29 cellular contexts compared by ENCODE assay signal in genomic region chr3:177471733-177472480, GRCh38.
"Had no signal": no experiment of that assay in that cellular context is flagged by ENCODE, and none has a peak within 500 bp of the region (broad histone marks: within the 10 kb centered on the region; RNA-seq: fewer than 3 reads in every experiment).

No MANE protein-coding gene starts in this region.

- DNase-seq: activated B cell treated with CpG ODN at 0.5 μM for 24 hours; activated CD4-positive, alpha-beta T cell treated with anti-CD3 and anti-CD28 coated beads, Interleukin-2, amount 50 U/mL, for 1 hour; activated CD8-positive, alpha-beta T cell treated with anti-CD3 and anti-CD28 coated beads for 36 hours; activated effector memory CD4-positive, alpha-beta T cell treated with Interleukin-2 at 50 U/mL for 16 hours; activated naive CD4-positive, alpha-beta T cell treated with anti-CD3 and anti-CD28 coated beads for 36 hours; activated naive CD8-positive, alpha-beta T cell treated with anti-CD3 and anti-CD28 coated beads for 36 hours; activated T-cell treated with anti-CD3 and anti-CD28 coated beads for 4 hours; adrenal gland; brain microvascular endothelial cell; effector CD4-positive, alpha-beta T cell; foreskin keratinocyte; islet precursor cell; left cardiac atrium; left ventricle myocardium superior; mucosa of descending colon; ovary; stimulated activated CD4-positive, alpha-beta T cell treated with anti-CD3 and anti-CD28 coated beads, Interleukin-1b, Interleukin-23, amount 100 ng/mL, for 48 hours; stimulated activated naive B cell treated with anti-CD40 and anti-IgM and Interleukin-4, amounts not matched to agents 10 μg/mL and 1 μg/mL and 100 μg/mL, for 72 hours; stomach; T-helper 2 cell; testis; transverse colon had no signal

- H3K4me1 ChIP-seq: adrenal gland, ascending aorta, testis had no signal

- H3K4me3 Mint-ChIP-seq: activated B cell treated with CpG ODN at 0.5 μM for 24 hours; activated CD8-positive, alpha-beta T cell treated with anti-CD3 and anti-CD28 coated beads for 36 hours; activated naive CD4-positive, alpha-beta T cell treated with anti-CD3 and anti-CD28 coated beads for 36 hours; activated naive CD8-positive, alpha-beta T cell treated with anti-CD3 and anti-CD28 coated beads for 36 hours; dendritic cell treated with granulocyte-macrophage colony-stimulating factor and Interleukin-4, amounts not matched to agents 40 ng/mL and 50 ng/mL, for 4 days; natural killer cell treated with Interleukin-12 subunit alpha and Interleukin-12 subunit beta and Interleukin-15 and Interleukin-18, amount 100 ng/mL, for 72 hours; stimulated activated naive B cell treated with anti-CD40 and anti-IgM and Interleukin-4, amounts not matched to agents 10 μg/mL and 1 μg/mL and 100 μg/mL, for 72 hours had no signal

- H3K9me3 ChIP-seq: adrenal gland, ascending aorta, esophagus muscularis mucosa, mucosa of descending colon, ovary, right atrium auricular region, stomach, testis, transverse colon had no signal

- H3K4me3 ChIP-seq: adrenal gland, ascending aorta, esophagus muscularis mucosa, hepatocyte, mucosa of descending colon, ovary, right atrium auricular region, smooth muscle cell, stomach, testis, transverse colon had no signal

- H3K4me1 Mint-ChIP-seq: activated B cell treated with CpG ODN at 0.5 μM for 24 hours; activated naive CD8-positive, alpha-beta T cell treated with anti-CD3 and anti-CD28 coated beads for 36 hours had no signal

- H3K36me3 Mint-ChIP-seq: activated naive CD8-positive, alpha-beta T cell treated with anti-CD3 and anti-CD28 coated beads for 36 hours; natural killer cell treated with Interleukin-12 subunit alpha and Interleukin-12 subunit beta and Interleukin-15 and Interleukin-18, amount 100 ng/mL, for 72 hours; stimulated activated naive B cell treated with anti-CD40 and anti-IgM and Interleukin-4, amounts not matched to agents 10 μg/mL and 1 μg/mL and 100 μg/mL, for 72 hours had no signal

- H3K9me3 Mint-ChIP-seq: activated B cell treated with CpG ODN at 0.5 μM for 24 hours; activated CD8-positive, alpha-beta T cell treated with anti-CD3 and anti-CD28 coated beads for 36 hours; activated naive CD4-positive, alpha-beta T cell treated with anti-CD3 and anti-CD28 coated beads for 36 hours; dendritic cell treated with granulocyte-macrophage colony-stimulating factor and Interleukin-4, amounts not matched to agents 40 ng/mL and 50 ng/mL, for 4 days; natural killer cell treated with Interleukin-12 subunit alpha and Interleukin-12 subunit beta and Interleukin-15 and Interleukin-18, amount 100 ng/mL, for 72 hours had no signal

- H3K27me3 ChIP-seq: adrenal gland, ascending aorta, brain microvascular endothelial cell, esophagus muscularis mucosa, foreskin keratinocyte, hepatocyte, ovary, right atrium auricular region, stomach, testis, transverse colon had no signal

- H3K27ac Mint-ChIP-seq: activated B cell treated with CpG ODN at 0.5 μM for 24 hours; activated CD8-positive, alpha-beta T cell treated with anti-CD3 and anti-CD28 coated beads for 36 hours; activated naive CD4-positive, alpha-beta T cell treated with anti-CD3 and anti-CD28 coated beads for 36 hours; activated naive CD8-positive, alpha-beta T cell treated with anti-CD3 and anti-CD28 coated beads for 36 hours; dendritic cell treated with granulocyte-macrophage colony-stimulating factor and Interleukin-4, amounts not matched to agents 40 ng/mL and 50 ng/mL, for 4 days; natural killer cell treated with Interleukin-12 subunit alpha and Interleukin-12 subunit beta and Interleukin-15 and Interleukin-18, amount 100 ng/mL, for 72 hours; stimulated activated naive B cell treated with anti-CD40 and anti-IgM and Interleukin-4, amounts not matched to agents 10 μg/mL and 1 μg/mL and 100 μg/mL, for 72 hours had no signal

- H3K27me3 Mint-ChIP-seq: activated B cell treated with CpG ODN at 0.5 μM for 24 hours; activated CD8-positive, alpha-beta T cell treated with anti-CD3 and anti-CD28 coated beads for 36 hours; activated naive CD8-positive, alpha-beta T cell treated with anti-CD3 and anti-CD28 coated beads for 36 hours; dendritic cell treated with granulocyte-macrophage colony-stimulating factor and Interleukin-4, amounts not matched to agents 40 ng/mL and 50 ng/mL, for 4 days; natural killer cell treated with Interleukin-12 subunit alpha and Interleukin-12 subunit beta and Interleukin-15 and Interleukin-18, amount 100 ng/mL, for 72 hours; stimulated activated naive B cell treated with anti-CD40 and anti-IgM and Interleukin-4, amounts not matched to agents 10 μg/mL and 1 μg/mL and 100 μg/mL, for 72 hours had no signal

- H3K27ac ChIP-seq: adrenal gland, ascending aorta, brain microvascular endothelial cell, foreskin keratinocyte, hepatocyte, ovary, right atrium auricular region, stomach, testis, transverse colon had no signal

- H3K36me3 ChIP-seq: adrenal gland, ascending aorta, brain microvascular endothelial cell, esophagus muscularis mucosa, ovary, right atrium auricular region, stomach, transverse colon had no signal
